In the genomic region with DNA sequence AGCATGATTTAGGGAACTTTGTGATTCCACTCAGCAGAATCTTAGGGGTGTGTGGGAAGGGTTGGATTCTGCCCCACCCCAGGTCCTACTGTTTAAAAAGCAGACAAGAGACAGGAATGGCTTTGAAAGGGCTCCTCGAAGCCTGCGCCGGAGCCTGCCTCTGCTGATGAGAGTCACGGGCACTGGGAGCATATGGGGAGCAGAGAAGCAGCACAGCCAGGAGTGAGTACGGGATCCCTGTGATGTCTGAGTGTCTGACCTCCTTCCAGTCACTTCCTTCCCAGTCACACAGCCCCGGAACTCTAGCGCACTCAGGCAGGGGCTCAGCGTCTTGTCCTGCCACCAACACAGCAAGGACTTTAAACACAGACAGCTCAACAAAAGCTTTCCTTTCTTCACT, we compare ENCODE assay signal across 25 cellular contexts.
"Had no signal": no experiment of that assay in that cellular context is flagged by ENCODE, and none has a peak within 500 bp of the region (broad histone marks: within the 10 kb centered on the region; RNA-seq: fewer than 3 reads in every experiment).

No MANE protein-coding gene starts in this region.

- H3K4me3 ChIP-seq: ovary, psoas muscle, right lobe of liver, sigmoid colon, stomach, thoracic aorta, thyroid gland, tibial nerve, upper lobe of left lung had no signal

- DNase-seq: naive thymus-derived CD8-positive, alpha-beta T cell; nephron progenitor cell; occipital lobe; ovary; posterior cingulate gyrus; psoas muscle; right cardiac atrium; right lobe of liver; sigmoid colon; small intestine; stimulated activated CD4-positive, alpha-beta T cell treated with anti-CD3 and anti-CD28 coated beads, Interleukin-15, amount 100 ng/mL, for 24 hours; stimulated activated CD4-positive, alpha-beta T cell treated with anti-CD3 and anti-CD28 coated beads, Interleukin-2, amount 100 ng/mL, for 24 hours; stimulated activated CD4-positive, alpha-beta T cell treated with anti-CD3 and anti-CD28 coated beads, Interleukin-2, amount 100 ng/mL, for 48 hours; stimulated activated CD4-positive, alpha-beta T cell treated with anti-CD3 and anti-CD28 coated beads, Interleukin-4, amount 100 ng/mL, for 24 hours; stimulated activated naive B cell treated with anti-CD40 and anti-IgM and Interleukin-4, amounts not matched to agents 10 μg/mL and 1 μg/mL and 100 μg/mL, for 72 hours; stimulated activated naive CD4-positive, alpha-beta T cell treated with Interleukin-2 at 50 U/mL for 16 hours; stomach; thyroid gland; trophoblast cell; upper lobe of left lung had no signal

- H3K27me3 ChIP-seq: ovary, right lobe of liver, sigmoid colon, stomach, thyroid gland, tibial nerve, upper lobe of left lung had no signal

- H3K9me3 ChIP-seq: ovary, psoas muscle, right lobe of liver, sigmoid colon, stomach, thoracic aorta, thyroid gland, tibial nerve, upper lobe of left lung had no signal

- H3K4me1 ChIP-seq: parathyroid adenoma, psoas muscle, right lobe of liver, stomach, thyroid gland, tibial nerve, upper lobe of left lung had no signal

- H2AFZ ChIP-seq: parathyroid adenoma had no signal

- H3K27ac ChIP-seq: ovary, parathyroid adenoma, psoas muscle, right lobe of liver, sigmoid colon, stomach, thoracic aorta, thyroid gland, tibial nerve, upper lobe of left lung had no signal

- H3K9ac ChIP-seq: parathyroid adenoma had no signal

- ATAC-seq: naive thymus-derived CD8-positive, alpha-beta T cell; natural killer cell treated with Interleukin-12 subunit alpha and Interleukin-12 subunit beta and Interleukin-15 and Interleukin-18, amount 100 ng/mL, for 72 hours; psoas muscle; right cardiac atrium; right lobe of liver; stimulated activated effector memory CD8-positive, alpha-beta T cell treated with anti-CD3 and anti-CD28 coated beads, Interleukin-12 subunit alpha, Interleukin-12 subunit beta, amount 100 ng/mL, for 72 hours; stimulated activated naive B cell treated with anti-CD40 and anti-IgM and Interleukin-4, amounts not matched to agents 10 μg/mL and 1 μg/mL and 100 μg/mL, for 72 hours had no signal

- H3K36me3 ChIP-seq: ovary, right lobe of liver, sigmoid colon, stomach, thoracic aorta, thyroid gland, tibial nerve, upper lobe of left lung had no signal
